10 cellular contexts compared by ENCODE assay signal in the genomic region with DNA sequence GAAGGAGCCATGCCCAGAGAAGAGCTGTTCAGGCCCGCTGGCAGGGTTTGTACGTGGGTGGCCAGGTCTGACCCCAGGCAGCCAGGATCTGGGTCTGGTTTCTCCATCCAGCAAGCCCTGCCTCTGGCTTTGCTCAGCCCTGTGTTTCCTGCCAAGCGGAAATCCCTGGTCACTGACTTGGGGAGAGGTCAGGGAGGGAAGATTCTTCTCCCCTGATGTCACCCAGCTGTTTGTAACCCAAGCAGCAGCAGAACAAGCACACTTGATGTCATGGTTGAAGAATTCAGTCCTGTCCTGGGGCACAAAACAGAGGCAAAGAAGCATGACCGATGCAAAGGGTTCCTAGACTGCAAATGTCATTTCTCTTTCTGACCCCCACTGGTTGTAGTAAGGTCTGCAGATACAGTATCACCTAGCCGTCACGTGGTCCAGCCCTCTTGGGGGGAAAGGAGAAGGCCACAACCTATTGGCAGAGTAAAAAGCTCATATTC.
DNase-seq lines count a peak whose midpoint lies in the region; ATAC-seq, FAIRE-seq and TF ChIP-seq lines count a peak whose summit lies in the region.
"Had no signal": no experiment of that assay in that cellular context is flagged by ENCODE, and none has a peak within 500 bp of the region (broad histone marks: within the 10 kb centered on the region; RNA-seq: fewer than 3 reads in every experiment).

No MANE protein-coding gene starts in this region.

- peak overlapping the region; percentile 80 to 86 for H3K27ac ChIP-seq in A549
- H3K27ac ChIP-seq in mucosa of rectum (ENCODE audit: low read depth in 2 of 2, low read length in 2 of 2), result peak overlapping the region; percentile 50 to 76

- TF ChIP-seq RAD21 in A549 (conservative IDR thresholded peaks at IDR 0.05 in 1 of 2, IDR thresholded peaks at IDR 0.05 in 1 of 2), result peak; percentile 13 to 52; a peak in 4 of 5 replicates

- in situ Hi-C loops in GM13976 (cut with MboI; ENCODE audit: low sequenced_read_pairs, unreplicated experiment), result no loop called here

- ATAC-seq in A549 (peak; percentile 94 to 95), GM19463 (IDR thresholded peaks at IDR 0.05; ENCODE audit: unreplicated experiment) (no peak)

- H3K4me2 ChIP-seq in A549, result peak overlapping the region; percentile 67

- peaks cover 65% of the 10 kb centered on the region for H3K4me1 ChIP-seq in A549
- peaks cover 0 to 9% of the 10 kb centered on the region in 2 donors for H3K4me1 ChIP-seq in mucosa of rectum (ENCODE audit: control insufficient read depth in 2 of 2, insufficient read depth in 2 of 2, low read length in 2 of 2)

- H3K9me3 ChIP-seq in A549 (no peaks in the 10 kb centered on the region), mucosa of rectum (ENCODE audit: control insufficient read depth in 2 of 2, low read length in 2 of 2) (no peaks in the 10 kb centered on the region)

- CTCF ChIA-PET in A549 (lab: Yijun Ruan, JAX), result interaction anchor here (1.1 to 11.2 kb wide), 5 partner anchors 11 to 125 kb away, joined by 3 to 91 read pairs (median 7); no protein-coding TSS in a partner anchor

- 1% methylated on average over 6 of the region's 6 CpGs for WGBS in A549 (ENCODE audit: missing lambda C conversion rate)

- H3K9ac ChIP-seq in mucosa of rectum (ENCODE audit: low read depth in 1 of 2, low read length in 2 of 2), result no peak overlapping the region

- TF ChIP-seq CTCF in A549 (IDR thresholded peaks at IDR 0.05) (no peak), epithelial cell of esophagus (IDR thresholded peaks at IDR 0.05; ENCODE audit: insufficient read depth, low read depth, low read length, missing control alignments) (no peak), GM13976 (IDR thresholded peaks at IDR 0.05; ENCODE audit: borderline replicate concordance, control extremely low read depth, extremely low read depth, insufficient read depth, missing control alignments) (no peak), GM20000 (IDR thresholded peaks at IDR 0.05; ENCODE audit: extremely low read depth, missing control alignments) (no peak)

- H3K4me3 ChIP-seq in A549 (0 out of 3 replicates have a peak overlapping the region, but pooled peaks have one; percentile 3), epithelial cell of esophagus (ENCODE audit: low read length) (no peak overlapping the region), mucosa of rectum (ENCODE audit: low read length in 2 of 2) (no peak overlapping the region)

- no peak for TF ChIP-seq POLR2A in A549 (IDR thresholded peaks at IDR 0.05; ENCODE audit: low read length)

- peak; percentile 39 for FAIRE-seq in A549 (lab: Jason Lieb, UNC)

- peak; percentile 93 to 96 for DNase-seq in A549 (ENCODE audit: low read depth in 1 of 2, low spot score in 1 of 2)
- peak; percentile 100 for DNase-seq in M059J (ENCODE audit: low read depth)
- peak; percentile 99 for DNase-seq in epithelial cell of esophagus (ENCODE audit: low read depth)
- no peak for DNase-seq in GM13976 (ENCODE audit: low spot score)
- no peak for DNase-seq in activated T-cell treated with anti-CD3 and anti-CD28 coated beads, Interleukin-2, amount 50 U/mL, for 1 hour
- no peak for DNase-seq in GM20000 (ENCODE audit: low spot score)
- DNase-seq: CD4-positive, CD25-positive, alpha-beta regulatory T cell; NCI-H1694 treated with DMSO at 0.1 percent for 48 hours had no signal

- POLR2A ChIA-PET in A549 (lab: Yijun Ruan, JAX), result no interaction called here

- H3K36me3 ChIP-seq in mucosa of rectum (ENCODE audit: control insufficient read depth in 2 of 2, insufficient read depth in 2 of 2, low read length in 2 of 2), result peaks cover 4 to 12% of the 10 kb centered on the region in 2 donors

- peak; percentile 65 to 66; a peak in 2 of 5 replicates for TF ChIP-seq EP300 in A549 (IDR thresholded peaks at IDR 0.05)

- no peaks in the 10 kb centered on the region for H3K27me3 ChIP-seq in mucosa of rectum (ENCODE audit: control insufficient read depth in 2 of 2, insufficient read depth in 2 of 2, low read length in 2 of 2)

TF ChIP-seq in A549, 52 proteins besides CTCF, POLR2A, EP300 and RAD21 (continues in another document):
- TF ChIP-seq HDAC2 (IDR thresholded peaks at IDR 0.05) (no peak), ESRRA (IDR thresholded peaks at IDR 0.05; ENCODE audit: borderline replicate concordance, low read length) (no peak), GATA3 (IDR thresholded peaks at IDR 0.05; ENCODE audit: borderline replicate concordance) (peak; percentile 70; the same call in 1 of the 2 replicates), RARB (CRISPR knock-in tag; IDR thresholded peaks at IDR 0.05) (no peak), HEYL (CRISPR knock-in tag; IDR thresholded peaks at IDR 0.05) (no peak), RFX5 (IDR thresholded peaks at IDR 0.05) (no peak), MAZ (IDR thresholded peaks at IDR 0.05; ENCODE audit: borderline replicate concordance, low read depth, low read length) (no peak), CBX2 (IDR thresholded peaks at IDR 0.05; ENCODE audit: borderline replicate concordance, low read depth) (no peak), CEBPB (IDR thresholded peaks at IDR 0.05) (0 out of 4 replicates have a peak, but pooled peaks of 1 of the 2 experiments have one; percentile 28), SMC3 (IDR thresholded peaks at IDR 0.05) (peak; percentile 15; the same call in 2 of the 3 replicates), JUN (IDR thresholded peaks at IDR 0.05) (peak; percentile 66 to 74; a peak in 4 of 5 replicates), FOSL2 (IDR thresholded peaks at IDR 0.05) (peak; percentile 34; the same call in 1 of the 2 replicates), FOSL2 (CRISPR knock-in tag; IDR thresholded peaks at IDR 0.05) (peak; percentile 82), EHF (CRISPR knock-in tag; IDR thresholded peaks at IDR 0.05) (0 out of 2 replicates have a peak, but pooled peaks have one; percentile 54), EHMT2 (IDR thresholded peaks at IDR 0.05; ENCODE audit: low read depth) (no peak), HOXB5 (CRISPR knock-in tag; IDR thresholded peaks at IDR 0.05) (peak; percentile 54; the same call in 1 of the 2 replicates), MYC (IDR thresholded peaks at IDR 0.05; ENCODE audit: borderline replicate concordance, low read length) (peak; percentile 51; the same call in 1 of the 2 replicates), ZSCAN20 (CRISPR knock-in tag; IDR thresholded peaks at IDR 0.05) (no peak)
- TF ChIP-seq, protein P1, sequence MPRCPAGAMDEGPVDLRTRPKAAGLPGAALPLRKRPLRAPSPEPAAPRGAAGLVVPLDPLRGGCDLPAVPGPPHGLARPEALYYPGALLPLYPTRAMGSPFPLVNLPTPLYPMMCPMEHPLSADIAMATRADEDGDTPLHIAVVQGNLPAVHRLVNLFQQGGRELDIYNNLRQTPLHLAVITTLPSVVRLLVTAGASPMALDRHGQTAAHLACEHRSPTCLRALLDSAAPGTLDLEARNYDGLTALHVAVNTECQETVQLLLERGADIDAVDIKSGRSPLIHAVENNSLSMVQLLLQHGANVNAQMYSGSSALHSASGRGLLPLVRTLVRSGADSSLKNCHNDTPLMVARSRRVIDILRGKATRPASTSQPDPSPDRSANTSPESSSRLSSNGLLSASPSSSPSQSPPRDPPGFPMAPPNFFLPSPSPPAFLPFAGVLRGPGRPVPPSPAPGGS (IDR thresholded peaks at IDR 0.05), result 0 out of 3 replicates have a peak, but pooled peaks have one; percentile 17
- TF ChIP-seq, protein P2, sequence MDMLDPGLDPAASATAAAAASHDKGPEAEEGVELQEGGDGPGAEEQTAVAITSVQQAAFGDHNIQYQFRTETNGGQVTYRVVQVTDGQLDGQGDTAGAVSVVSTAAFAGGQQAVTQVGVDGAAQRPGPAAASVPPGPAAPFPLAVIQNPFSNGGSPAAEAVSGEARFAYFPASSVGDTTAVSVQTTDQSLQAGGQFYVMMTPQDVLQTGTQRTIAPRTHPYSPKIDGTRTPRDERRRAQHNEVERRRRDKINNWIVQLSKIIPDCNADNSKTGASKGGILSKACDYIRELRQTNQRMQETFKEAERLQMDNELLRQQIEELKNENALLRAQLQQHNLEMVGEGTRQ (IDR thresholded peaks at IDR 0.05), result peak; percentile 83
- TF ChIP-seq, protein P3, sequence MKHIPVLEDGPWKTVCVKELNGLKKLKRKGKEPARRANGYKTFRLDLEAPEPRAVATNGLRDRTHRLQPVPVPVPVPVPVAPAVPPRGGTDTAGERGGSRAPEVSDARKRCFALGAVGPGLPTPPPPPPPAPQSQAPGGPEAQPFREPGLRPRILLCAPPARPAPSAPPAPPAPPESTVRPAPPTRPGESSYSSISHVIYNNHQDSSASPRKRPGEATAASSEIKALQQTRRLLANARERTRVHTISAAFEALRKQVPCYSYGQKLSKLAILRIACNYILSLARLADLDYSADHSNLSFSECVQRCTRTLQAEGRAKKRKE (CRISPR knock-in tag; IDR thresholded peaks at IDR 0.05; ENCODE audit: low read depth), result 0 out of 2 replicates have a peak, but pooled peaks have one; percentile 29
- TF ChIP-seq, protein P4, sequence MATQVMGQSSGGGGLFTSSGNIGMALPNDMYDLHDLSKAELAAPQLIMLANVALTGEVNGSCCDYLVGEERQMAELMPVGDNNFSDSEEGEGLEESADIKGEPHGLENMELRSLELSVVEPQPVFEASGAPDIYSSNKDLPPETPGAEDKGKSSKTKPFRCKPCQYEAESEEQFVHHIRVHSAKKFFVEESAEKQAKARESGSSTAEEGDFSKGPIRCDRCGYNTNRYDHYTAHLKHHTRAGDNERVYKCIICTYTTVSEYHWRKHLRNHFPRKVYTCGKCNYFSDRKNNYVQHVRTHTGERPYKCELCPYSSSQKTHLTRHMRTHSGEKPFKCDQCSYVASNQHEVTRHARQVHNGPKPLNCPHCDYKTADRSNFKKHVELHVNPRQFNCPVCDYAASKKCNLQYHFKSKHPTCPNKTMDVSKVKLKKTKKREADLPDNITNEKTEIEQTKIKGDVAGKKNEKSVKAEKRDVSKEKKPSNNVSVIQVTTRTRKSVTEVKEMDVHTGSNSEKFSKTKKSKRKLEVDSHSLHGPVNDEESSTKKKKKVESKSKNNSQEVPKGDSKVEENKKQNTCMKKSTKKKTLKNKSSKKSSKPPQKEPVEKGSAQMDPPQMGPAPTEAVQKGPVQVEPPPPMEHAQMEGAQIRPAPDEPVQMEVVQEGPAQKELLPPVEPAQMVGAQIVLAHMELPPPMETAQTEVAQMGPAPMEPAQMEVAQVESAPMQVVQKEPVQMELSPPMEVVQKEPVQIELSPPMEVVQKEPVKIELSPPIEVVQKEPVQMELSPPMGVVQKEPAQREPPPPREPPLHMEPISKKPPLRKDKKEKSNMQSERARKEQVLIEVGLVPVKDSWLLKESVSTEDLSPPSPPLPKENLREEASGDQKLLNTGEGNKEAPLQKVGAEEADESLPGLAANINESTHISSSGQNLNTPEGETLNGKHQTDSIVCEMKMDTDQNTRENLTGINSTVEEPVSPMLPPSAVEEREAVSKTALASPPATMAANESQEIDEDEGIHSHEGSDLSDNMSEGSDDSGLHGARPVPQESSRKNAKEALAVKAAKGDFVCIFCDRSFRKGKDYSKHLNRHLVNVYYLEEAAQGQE (IDR thresholded peaks at IDR 0.05), result no peak

Comparison
In these comparisons a context has a peak if more than half of its experiments do, and no peak if none do; other contexts are left out.
1. DNase-seq: peak in A549 (2 of 2), M059J (single experiment) and epithelial cell of esophagus (single experiment); none in GM13976 (single experiment), activated T-cell treated with anti-CD3 and anti-CD28 coated beads, Interleukin-2, amount 50 U/mL, for 1 hour (single experiment) and GM20000 (single experiment).